ENCODE assay signal across 15 cellular contexts in genomic region chr2:134446431-134447091, GRCh38.
A peak's percentile ranks its signal among the peaks of the same experiment; 100 is the strongest.
DNase-seq lines count a peak whose midpoint lies in the region; ATAC-seq and TF ChIP-seq lines count a peak whose summit lies in the region.
"Had no signal": no experiment of that assay in that cellular context is flagged by ENCODE, and none has a peak within 500 bp of the region (broad histone marks: within the 10 kb centered on the region; RNA-seq: fewer than 3 reads in every experiment).

No MANE protein-coding gene starts in this region.

- H3K4me1 ChIP-seq in adipocyte (ENCODE audit: control insufficient read depth, insufficient read depth, low read length), result peaks cover 9% of the 10 kb centered on the region
- H3K4me1 ChIP-seq: SJSA1 had no signal

- peaks cover 35% of the 10 kb centered on the region for H3K4me1 Mint-ChIP-seq in HFFc6 (ENCODE audit: low read depth)

- H3K36me3 ChIP-seq in adipocyte (ENCODE audit: control insufficient read depth, insufficient read depth, low read length, severe bottlenecking), result no peaks in the 10 kb centered on the region
- H3K36me3 ChIP-seq: ovary, SJSA1 had no signal

- CTCF ChIA-PET in AG04450 (lab: Charles Lee), result interaction anchor here (1.5 to 7.1 kb wide), 5 partner anchors 34 to 562 kb away, joined by 4 to 96 read pairs (median 12); no protein-coding TSS in a partner anchor

- DNase-seq in AG04450 (ENCODE audit: low read depth, low spot score) (peak; percentile 6), HFFc6 (peak; percentile 48), adipocyte (ENCODE audit: low read depth) (peak; percentile 31), iris pigment epithelial cell (ENCODE audit: low read depth) (peak; percentile 22), HuH-7.5 (ENCODE audit: low spot score) (no peak), SIG-M5 treated with dmso at 0.1 percent for 504 hours (lab: John Stamatoyannopoulos, UW; ENCODE audit: unreplicated experiment) (no peak)
- DNase-seq in activated CD4-positive, CD25-positive, alpha-beta regulatory T cell treated with anti-CD3 and anti-CD28 coated beads, Interleukin-2, amount 50 U/mL, for 72 hours, result no peak
- DNase-seq: activated CD4-positive, alpha-beta T cell treated with anti-CD3 and anti-CD28 coated beads for 4 hours; activated naive CD4-positive, alpha-beta T cell treated with anti-CD3 and anti-CD28 coated beads for 36 hours; NCI-H2029; ovary had no signal

- H3K9ac ChIP-seq in adipocyte (ENCODE audit: low read length), result no peak overlapping the region
- H3K9ac ChIP-seq: BLaER1 treated with 17β-estradiol and CSF1 and Interleukin-3, amounts not matched to agents 10 nM and 100 nM had no signal

- H3K9me3 ChIP-seq in AG04450 (ENCODE audit: control insufficient read depth, insufficient read depth, low read length) (no peaks in the 10 kb centered on the region), adipocyte (ENCODE audit: control insufficient read depth, low read length) (no peaks in the 10 kb centered on the region)
- H3K9me3 ChIP-seq: BLaER1 treated with 17β-estradiol and CSF1 and Interleukin-3, amounts not matched to agents 10 nM and 100 nM; ovary; SJSA1 had no signal

- H3K4me3 ChIP-seq in AG04450 (ENCODE audit: low read depth, low read length) (no peak overlapping the region), adipocyte (ENCODE audit: low read length) (no peak overlapping the region)
- H3K4me3 ChIP-seq: BLaER1 treated with 17β-estradiol and CSF1 and Interleukin-3, amounts not matched to agents 10 nM and 100 nM; ovary; SJSA1 had no signal

- POLR2A ChIA-PET in AG04450 (lab: Yijun Ruan, JAX), result interaction anchor here (0.6 to 1.1 kb wide), 3 partner anchors 74 to 1340 kb away, joined by 3 to 4 read pairs (median 3); no protein-coding TSS in a partner anchor

- no peaks in the 10 kb centered on the region for H3K9me3 Mint-ChIP-seq in HFFc6
- H3K9me3 Mint-ChIP-seq: activated naive CD4-positive, alpha-beta T cell treated with anti-CD3 and anti-CD28 coated beads for 36 hours had no signal

- H3K27ac ChIP-seq in AG04450 (ENCODE audit: low read depth, low read length), result no peak overlapping the region
- H3K27ac ChIP-seq: BLaER1 treated with 17β-estradiol and CSF1 and Interleukin-3, amounts not matched to agents 10 nM and 100 nM; epithelial cell of prostate; ovary; SJSA1 had no signal

- peak overlapping the region; percentile 27; the same call in 1 of the 2 replicates for H3K27ac Mint-ChIP-seq in HFFc6
- H3K27ac Mint-ChIP-seq: activated naive CD4-positive, alpha-beta T cell treated with anti-CD3 and anti-CD28 coated beads for 36 hours had no signal

- H3K27me3 Mint-ChIP-seq in HFFc6 (ENCODE audit: insufficient read depth), result peaks cover 8% of the 10 kb centered on the region

- H3K4me3 Mint-ChIP-seq in HFFc6, result no peak overlapping the region; the same call in 1 of the 2 replicates
- H3K4me3 Mint-ChIP-seq: activated naive CD4-positive, alpha-beta T cell treated with anti-CD3 and anti-CD28 coated beads for 36 hours had no signal

- ATAC-seq in GM19397 (IDR thresholded peaks at IDR 0.05; ENCODE audit: unreplicated experiment), result no peak

- no peak for TF ChIP-seq CTCF in AG04450 (IDR thresholded peaks at IDR 0.05; ENCODE audit: low read depth, low read length)
- TF ChIP-seq CTCF in HFFc6 (IDR thresholded peaks at IDR 0.05), result no peak

- peaks cover 14% of the 10 kb centered on the region for H3K36me3 Mint-ChIP-seq in HFFc6 (ENCODE audit: low read depth)

- H3K27me3 ChIP-seq in AG04450 (ENCODE audit: control insufficient read depth, insufficient read depth, low read length), result no peaks in the 10 kb centered on the region
- no peaks in the 10 kb centered on the region for H3K27me3 ChIP-seq in adipocyte (replicated peaks; ENCODE audit: control insufficient read depth, insufficient read depth, low read length)
- H3K27me3 ChIP-seq: BLaER1 treated with 17β-estradiol and CSF1 and Interleukin-3, amounts not matched to agents 10 nM and 100 nM; ovary; SJSA1 had no signal

Comparison
In these comparisons a context has a peak if more than half of its experiments do, and no peak if none do; other contexts are left out.
1. DNase-seq: peak in AG04450 (single experiment), HFFc6 (single experiment), adipocyte (single experiment) and iris pigment epithelial cell (single experiment); none in HuH-7.5 (single experiment), activated CD4-positive, CD25-positive, alpha-beta regulatory T cell treated with anti-CD3 and anti-CD28 coated beads, Interleukin-2, amount 50 U/mL, for 72 hours (single experiment) and SIG-M5 treated with dmso at 0.1 percent for 504 hours (single experiment).